In the genomic region with DNA sequence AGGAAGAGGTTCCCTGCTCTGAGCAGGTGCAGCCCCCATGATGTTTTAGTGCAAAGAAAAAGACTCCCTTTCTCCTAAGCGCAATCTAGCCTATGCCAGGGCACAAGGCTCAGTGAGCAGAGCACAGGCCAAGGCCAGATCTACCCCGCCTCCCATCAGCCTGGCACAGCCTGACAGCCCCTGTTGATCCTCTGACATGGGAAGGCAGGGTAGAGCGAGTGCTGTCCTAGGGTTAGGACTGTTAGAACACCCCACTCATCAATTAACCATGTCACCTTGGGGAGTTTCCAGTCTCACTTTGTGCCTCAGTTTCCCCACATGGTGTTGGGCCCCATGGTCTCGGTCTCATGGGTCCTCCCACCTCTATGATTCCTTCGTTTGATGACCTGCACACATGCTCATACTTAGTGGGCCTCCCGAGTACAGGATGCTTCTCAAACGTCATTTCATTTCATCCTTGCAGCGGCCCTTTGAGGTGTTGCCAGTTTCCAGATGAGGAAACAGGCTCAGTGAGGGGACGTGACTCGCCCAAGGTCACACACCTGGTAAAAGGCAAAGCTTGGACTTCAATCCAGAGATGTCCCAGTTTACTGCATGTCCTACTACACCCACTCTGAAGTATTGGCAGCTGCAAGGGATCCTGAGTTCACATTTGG, we compare ENCODE assay signal across 1 cellular context.
TF ChIP-seq lines count a peak whose summit lies in the region.

No MANE protein-coding gene starts in this region.

TF ChIP-seq in HepG2, 621 proteins besides CTCF, POLR2A, EP300 and RAD21 (continued from another document and continues in another):
- TF ChIP-seq HNF4G (IDR thresholded peaks at IDR 0.05; ENCODE audit: borderline replicate concordance, low read depth, low read length): peak; percentile 39; the same call in 1 of the 2 replicates
- no peak; the same call in 1 of the 2 replicates for TF ChIP-seq HNF4G (CRISPR knock-in tag; IDR thresholded peaks at IDR 0.05; ENCODE audit: borderline replicate concordance, low read depth)
- TF ChIP-seq NR2F6 (IDR thresholded peaks at IDR 0.05): 0 out of 2 replicates have a peak, but pooled peaks have one; percentile 22
- peak; percentile 52; the same call in 1 of the 2 replicates for TF ChIP-seq NR2F6 (CRISPR knock-in tag; IDR thresholded peaks at IDR 0.05)
- 0 out of 2 replicates have a peak, but pooled peaks have one; percentile 14 for TF ChIP-seq THAP11 (CRISPR knock-in tag; IDR thresholded peaks at IDR 0.05)
- TF ChIP-seq TRIM24 (CRISPR knock-in tag; IDR thresholded peaks at IDR 0.05): peak; percentile 66; the same call in 1 of the 2 replicates
- TF ChIP-seq, protein P1, sequence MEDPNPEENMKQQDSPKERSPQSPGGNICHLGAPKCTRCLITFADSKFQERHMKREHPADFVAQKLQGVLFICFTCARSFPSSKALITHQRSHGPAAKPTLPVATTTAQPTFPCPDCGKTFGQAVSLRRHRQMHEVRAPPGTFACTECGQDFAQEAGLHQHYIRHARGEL (CRISPR knock-in tag; IDR thresholded peaks at IDR 0.05): no peak
- no peak for TF ChIP-seq ZNF564 (CRISPR knock-in tag; IDR thresholded peaks at IDR 0.05)
- TF ChIP-seq ZNF670 (CRISPR knock-in tag; IDR thresholded peaks at IDR 0.05; ENCODE audit: borderline replicate concordance): 0 out of 2 replicates have a peak, but pooled peaks have one; percentile 63
- TF ChIP-seq, protein P2, sequence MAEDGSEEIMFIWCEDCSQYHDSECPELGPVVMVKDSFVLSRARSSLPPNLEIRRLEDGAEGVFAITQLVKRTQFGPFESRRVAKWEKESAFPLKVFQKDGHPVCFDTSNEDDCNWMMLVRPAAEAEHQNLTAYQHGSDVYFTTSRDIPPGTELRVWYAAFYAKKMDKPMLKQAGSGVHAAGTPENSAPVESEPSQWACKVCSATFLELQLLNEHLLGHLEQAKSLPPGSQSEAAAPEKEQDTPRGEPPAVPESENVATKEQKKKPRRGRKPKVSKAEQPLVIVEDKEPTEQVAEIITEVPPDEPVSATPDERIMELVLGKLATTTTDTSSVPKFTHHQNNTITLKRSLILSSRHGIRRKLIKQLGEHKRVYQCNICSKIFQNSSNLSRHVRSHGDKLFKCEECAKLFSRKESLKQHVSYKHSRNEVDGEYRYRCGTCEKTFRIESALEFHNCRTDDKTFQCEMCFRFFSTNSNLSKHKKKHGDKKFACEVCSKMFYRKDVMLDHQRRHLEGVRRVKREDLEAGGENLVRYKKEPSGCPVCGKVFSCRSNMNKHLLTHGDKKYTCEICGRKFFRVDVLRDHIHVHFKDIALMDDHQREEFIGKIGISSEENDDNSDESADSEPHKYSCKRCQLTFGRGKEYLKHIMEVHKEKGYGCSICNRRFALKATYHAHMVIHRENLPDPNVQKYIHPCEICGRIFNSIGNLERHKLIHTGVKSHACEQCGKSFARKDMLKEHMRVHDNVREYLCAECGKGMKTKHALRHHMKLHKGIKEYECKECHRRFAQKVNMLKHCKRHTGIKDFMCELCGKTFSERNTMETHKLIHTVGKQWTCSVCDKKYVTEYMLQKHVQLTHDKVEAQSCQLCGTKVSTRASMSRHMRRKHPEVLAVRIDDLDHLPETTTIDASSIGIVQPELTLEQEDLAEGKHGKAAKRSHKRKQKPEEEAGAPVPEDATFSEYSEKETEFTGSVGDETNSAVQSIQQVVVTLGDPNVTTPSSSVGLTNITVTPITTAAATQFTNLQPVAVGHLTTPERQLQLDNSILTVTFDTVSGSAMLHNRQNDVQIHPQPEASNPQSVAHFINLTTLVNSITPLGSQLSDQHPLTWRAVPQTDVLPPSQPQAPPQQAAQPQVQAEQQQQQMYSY (CRISPR knock-in tag; IDR thresholded peaks at IDR 0.05): peak; percentile 21; the same call in 1 of the 2 replicates
- no peak for TF ChIP-seq NAIF1 (CRISPR knock-in tag; IDR thresholded peaks at IDR 0.05; ENCODE audit: borderline replicate concordance)
- TF ChIP-seq YEATS2 (CRISPR knock-in tag; IDR thresholded peaks at IDR 0.05; ENCODE audit: borderline replicate concordance): no peak
- no peak for TF ChIP-seq ZNF296 (CRISPR knock-in tag; conservative IDR thresholded peaks at IDR 0.05)
- no peak for TF ChIP-seq TBL1XR1 (IDR thresholded peaks at IDR 0.05; ENCODE audit: borderline replicate concordance, low read length, partially characterized antibody)
- TF ChIP-seq HDAC2 (CRISPR knock-in tag; IDR thresholded peaks at IDR 0.05): no peak; the same call in 1 of the 2 replicates
- TF ChIP-seq KDM5B (CRISPR knock-in tag; IDR thresholded peaks at IDR 0.05; ENCODE audit: borderline replicate concordance): peak; percentile 13; the same call in 1 of the 2 replicates
- TF ChIP-seq NONO (IDR thresholded peaks at IDR 0.05): no peak
- peak; percentile 53; the same call in 1 of the 2 replicates for TF ChIP-seq NONO (CRISPR knock-in tag; conservative IDR thresholded peaks at IDR 0.05)
- no peak for TF ChIP-seq ZFP41 (CRISPR knock-in tag; IDR thresholded peaks at IDR 0.05; ENCODE audit: borderline replicate concordance)
- TF ChIP-seq, protein P3, sequence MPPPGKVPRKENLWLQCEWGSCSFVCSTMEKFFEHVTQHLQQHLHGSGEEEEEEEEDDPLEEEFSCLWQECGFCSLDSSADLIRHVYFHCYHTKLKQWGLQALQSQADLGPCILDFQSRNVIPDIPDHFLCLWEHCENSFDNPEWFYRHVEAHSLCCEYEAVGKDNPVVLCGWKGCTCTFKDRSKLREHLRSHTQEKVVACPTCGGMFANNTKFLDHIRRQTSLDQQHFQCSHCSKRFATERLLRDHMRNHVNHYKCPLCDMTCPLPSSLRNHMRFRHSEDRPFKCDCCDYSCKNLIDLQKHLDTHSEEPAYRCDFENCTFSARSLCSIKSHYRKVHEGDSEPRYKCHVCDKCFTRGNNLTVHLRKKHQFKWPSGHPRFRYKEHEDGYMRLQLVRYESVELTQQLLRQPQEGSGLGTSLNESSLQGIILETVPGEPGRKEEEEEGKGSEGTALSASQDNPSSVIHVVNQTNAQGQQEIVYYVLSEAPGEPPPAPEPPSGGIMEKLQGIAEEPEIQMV (CRISPR knock-in tag; IDR thresholded peaks at IDR 0.05; ENCODE audit: low read depth): 0 out of 2 replicates have a peak, but pooled peaks have one; percentile 27
- TF ChIP-seq ZNF772 (CRISPR knock-in tag; IDR thresholded peaks at IDR 0.05): no peak
- TF ChIP-seq, protein P4, sequence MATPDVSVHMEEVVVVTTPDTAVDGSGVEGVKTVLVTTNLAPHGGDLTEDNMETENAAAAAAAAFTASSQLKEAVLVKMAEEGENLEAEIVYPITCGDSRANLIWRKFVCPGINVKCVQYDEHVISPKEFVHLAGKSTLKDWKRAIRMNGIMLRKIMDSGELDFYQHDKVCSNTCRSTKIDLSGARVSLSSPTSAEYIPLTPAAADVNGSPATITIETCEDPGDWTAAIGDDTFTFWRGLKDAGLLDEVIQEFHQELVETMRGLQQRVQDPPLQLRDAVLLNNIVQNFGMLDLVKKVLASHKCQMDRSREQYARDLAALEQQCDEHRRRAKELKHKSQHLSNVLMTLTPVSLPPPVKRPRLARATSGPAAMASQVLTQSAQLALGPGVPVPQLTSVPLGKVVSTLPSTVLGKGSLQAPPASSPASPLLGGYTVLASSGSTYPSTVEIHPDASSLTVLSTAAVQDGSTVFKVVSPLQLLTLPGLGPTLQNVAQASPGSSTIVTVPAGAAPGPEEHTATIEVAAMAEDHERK (CRISPR knock-in tag; IDR thresholded peaks at IDR 0.05; ENCODE audit: low read depth): no peak
- TF ChIP-seq, protein P5, sequence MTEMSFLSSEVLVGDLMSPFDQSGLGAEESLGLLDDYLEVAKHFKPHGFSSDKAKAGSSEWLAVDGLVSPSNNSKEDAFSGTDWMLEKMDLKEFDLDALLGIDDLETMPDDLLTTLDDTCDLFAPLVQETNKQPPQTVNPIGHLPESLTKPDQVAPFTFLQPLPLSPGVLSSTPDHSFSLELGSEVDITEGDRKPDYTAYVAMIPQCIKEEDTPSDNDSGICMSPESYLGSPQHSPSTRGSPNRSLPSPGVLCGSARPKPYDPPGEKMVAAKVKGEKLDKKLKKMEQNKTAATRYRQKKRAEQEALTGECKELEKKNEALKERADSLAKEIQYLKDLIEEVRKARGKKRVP (CRISPR knock-in tag; IDR thresholded peaks at IDR 0.05): no peak
- no peak for TF ChIP-seq MYC (CRISPR knock-in tag; IDR thresholded peaks at IDR 0.05; ENCODE audit: borderline replicate concordance)
- TF ChIP-seq, protein P6, sequence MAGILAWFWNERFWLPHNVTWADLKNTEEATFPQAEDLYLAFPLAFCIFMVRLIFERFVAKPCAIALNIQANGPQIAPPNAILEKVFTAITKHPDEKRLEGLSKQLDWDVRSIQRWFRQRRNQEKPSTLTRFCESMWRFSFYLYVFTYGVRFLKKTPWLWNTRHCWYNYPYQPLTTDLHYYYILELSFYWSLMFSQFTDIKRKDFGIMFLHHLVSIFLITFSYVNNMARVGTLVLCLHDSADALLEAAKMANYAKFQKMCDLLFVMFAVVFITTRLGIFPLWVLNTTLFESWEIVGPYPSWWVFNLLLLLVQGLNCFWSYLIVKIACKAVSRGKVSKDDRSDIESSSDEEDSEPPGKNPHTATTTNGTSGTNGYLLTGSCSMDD (CRISPR knock-in tag; IDR thresholded peaks at IDR 0.05): no peak
- TF ChIP-seq, protein P7, sequence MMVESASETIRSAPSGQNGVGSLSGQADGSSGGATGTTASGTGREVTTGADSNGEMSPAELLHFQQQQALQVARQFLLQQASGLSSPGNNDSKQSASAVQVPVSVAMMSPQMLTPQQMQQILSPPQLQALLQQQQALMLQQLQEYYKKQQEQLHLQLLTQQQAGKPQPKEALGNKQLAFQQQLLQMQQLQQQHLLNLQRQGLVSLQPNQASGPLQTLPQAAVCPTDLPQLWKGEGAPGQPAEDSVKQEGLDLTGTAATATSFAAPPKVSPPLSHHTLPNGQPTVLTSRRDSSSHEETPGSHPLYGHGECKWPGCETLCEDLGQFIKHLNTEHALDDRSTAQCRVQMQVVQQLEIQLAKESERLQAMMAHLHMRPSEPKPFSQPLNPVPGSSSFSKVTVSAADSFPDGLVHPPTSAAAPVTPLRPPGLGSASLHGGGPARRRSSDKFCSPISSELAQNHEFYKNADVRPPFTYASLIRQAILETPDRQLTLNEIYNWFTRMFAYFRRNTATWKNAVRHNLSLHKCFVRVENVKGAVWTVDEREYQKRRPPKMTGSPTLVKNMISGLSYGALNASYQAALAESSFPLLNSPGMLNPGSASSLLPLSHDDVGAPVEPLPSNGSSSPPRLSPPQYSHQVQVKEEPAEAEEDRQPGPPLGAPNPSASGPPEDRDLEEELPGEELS (CRISPR knock-in tag; IDR thresholded peaks at IDR 0.05): peak; percentile 17; the same call in 1 of the 2 replicates
- TF ChIP-seq SMAD3 (CRISPR knock-in tag; IDR thresholded peaks at IDR 0.05): no peak
- TF ChIP-seq ZNF121 (CRISPR knock-in tag; IDR thresholded peaks at IDR 0.05): no peak
- TF ChIP-seq TSC22D2 (CRISPR knock-in tag; IDR thresholded peaks at IDR 0.05; ENCODE audit: borderline replicate concordance): no peak
- no peak for TF ChIP-seq AGO1 (IDR thresholded peaks at IDR 0.05; ENCODE audit: low read depth, low read length, poor library complexity, severe bottlenecking)
- no peak for TF ChIP-seq TCF12 (IDR thresholded peaks at IDR 0.05)
- no peak; the same call in 1 of the 2 replicates for TF ChIP-seq TCF12 (CRISPR knock-in tag; IDR thresholded peaks at IDR 0.05)
- TF ChIP-seq ZNF550 (CRISPR knock-in tag; IDR thresholded peaks at IDR 0.05; ENCODE audit: borderline replicate concordance): no peak
- TF ChIP-seq ZNF883 (CRISPR knock-in tag; IDR thresholded peaks at IDR 0.05; ENCODE audit: not compliant biosample characterization): no peak
- TF ChIP-seq SATB2 (CRISPR knock-in tag; IDR thresholded peaks at IDR 0.05): no peak
- TF ChIP-seq RCOR2 (CRISPR knock-in tag; IDR thresholded peaks at IDR 0.05): peak; percentile 70
- TF ChIP-seq SNAPC2 (CRISPR knock-in tag; IDR thresholded peaks at IDR 0.05): no peak
- TF ChIP-seq ERF (CRISPR knock-in tag; IDR thresholded peaks at IDR 0.05): peak; percentile 36; the same call in 1 of the 2 replicates
- TF ChIP-seq, protein P8, sequence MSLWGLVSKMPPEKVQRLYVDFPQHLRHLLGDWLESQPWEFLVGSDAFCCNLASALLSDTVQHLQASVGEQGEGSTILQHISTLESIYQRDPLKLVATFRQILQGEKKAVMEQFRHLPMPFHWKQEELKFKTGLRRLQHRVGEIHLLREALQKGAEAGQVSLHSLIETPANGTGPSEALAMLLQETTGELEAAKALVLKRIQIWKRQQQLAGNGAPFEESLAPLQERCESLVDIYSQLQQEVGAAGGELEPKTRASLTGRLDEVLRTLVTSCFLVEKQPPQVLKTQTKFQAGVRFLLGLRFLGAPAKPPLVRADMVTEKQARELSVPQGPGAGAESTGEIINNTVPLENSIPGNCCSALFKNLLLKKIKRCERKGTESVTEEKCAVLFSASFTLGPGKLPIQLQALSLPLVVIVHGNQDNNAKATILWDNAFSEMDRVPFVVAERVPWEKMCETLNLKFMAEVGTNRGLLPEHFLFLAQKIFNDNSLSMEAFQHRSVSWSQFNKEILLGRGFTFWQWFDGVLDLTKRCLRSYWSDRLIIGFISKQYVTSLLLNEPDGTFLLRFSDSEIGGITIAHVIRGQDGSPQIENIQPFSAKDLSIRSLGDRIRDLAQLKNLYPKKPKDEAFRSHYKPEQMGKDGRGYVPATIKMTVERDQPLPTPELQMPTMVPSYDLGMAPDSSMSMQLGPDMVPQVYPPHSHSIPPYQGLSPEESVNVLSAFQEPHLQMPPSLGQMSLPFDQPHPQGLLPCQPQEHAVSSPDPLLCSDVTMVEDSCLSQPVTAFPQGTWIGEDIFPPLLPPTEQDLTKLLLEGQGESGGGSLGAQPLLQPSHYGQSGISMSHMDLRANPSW (CRISPR knock-in tag; IDR thresholded peaks at IDR 0.05; ENCODE audit: borderline replicate concordance): no peak
- peak; percentile 50 for TF ChIP-seq TEAD3 (CRISPR knock-in tag; optimal IDR thresholded peaks at IDR 0.05; ENCODE audit: borderline replicate concordance)
- no peak for TF ChIP-seq ZNF703 (CRISPR knock-in tag; IDR thresholded peaks at IDR 0.05; ENCODE audit: borderline replicate concordance)
- TF ChIP-seq ZNF766 (CRISPR knock-in tag; IDR thresholded peaks at IDR 0.05; ENCODE audit: borderline replicate concordance): no peak
- peak; percentile 70; the same call in 1 of the 2 replicates for TF ChIP-seq ZNF205 (CRISPR knock-in tag; IDR thresholded peaks at IDR 0.05)
- TF ChIP-seq, protein P9, sequence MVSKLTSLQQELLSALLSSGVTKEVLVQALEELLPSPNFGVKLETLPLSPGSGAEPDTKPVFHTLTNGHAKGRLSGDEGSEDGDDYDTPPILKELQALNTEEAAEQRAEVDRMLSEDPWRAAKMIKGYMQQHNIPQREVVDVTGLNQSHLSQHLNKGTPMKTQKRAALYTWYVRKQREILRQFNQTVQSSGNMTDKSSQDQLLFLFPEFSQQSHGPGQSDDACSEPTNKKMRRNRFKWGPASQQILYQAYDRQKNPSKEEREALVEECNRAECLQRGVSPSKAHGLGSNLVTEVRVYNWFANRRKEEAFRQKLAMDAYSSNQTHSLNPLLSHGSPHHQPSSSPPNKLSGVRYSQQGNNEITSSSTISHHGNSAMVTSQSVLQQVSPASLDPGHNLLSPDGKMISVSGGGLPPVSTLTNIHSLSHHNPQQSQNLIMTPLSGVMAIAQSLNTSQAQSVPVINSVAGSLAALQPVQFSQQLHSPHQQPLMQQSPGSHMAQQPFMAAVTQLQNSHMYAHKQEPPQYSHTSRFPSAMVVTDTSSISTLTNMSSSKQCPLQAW (CRISPR knock-in tag; IDR thresholded peaks at IDR 0.05): no peak
- TF ChIP-seq ZNF251 (CRISPR knock-in tag; IDR thresholded peaks at IDR 0.05): no peak
- 0 out of 2 replicates have a peak, but pooled peaks have one; percentile 11 for TF ChIP-seq GATAD1 (CRISPR knock-in tag; IDR thresholded peaks at IDR 0.05)
- TF ChIP-seq TAF15 (IDR thresholded peaks at IDR 0.05; ENCODE audit: low read depth, low read length, poor library complexity, severe bottlenecking): no peak
- no peak for TF ChIP-seq SOX13 (IDR thresholded peaks at IDR 0.05)
- TF ChIP-seq SOX13 (CRISPR knock-in tag; conservative IDR thresholded peaks at IDR 0.05 in 1 of 2, IDR thresholded peaks at IDR 0.05 in 1 of 2): no peak; a peak in 1 of 4 replicates
- TF ChIP-seq HDAC6 (IDR thresholded peaks at IDR 0.05; ENCODE audit: low read depth, low read length): no peak
- TF ChIP-seq ZFX (CRISPR knock-in tag; IDR thresholded peaks at IDR 0.05; ENCODE audit: low read depth): peak; percentile 36; the same call in 1 of the 2 replicates
